ENCODE assay signal across 13 cellular contexts in the genomic region with DNA sequence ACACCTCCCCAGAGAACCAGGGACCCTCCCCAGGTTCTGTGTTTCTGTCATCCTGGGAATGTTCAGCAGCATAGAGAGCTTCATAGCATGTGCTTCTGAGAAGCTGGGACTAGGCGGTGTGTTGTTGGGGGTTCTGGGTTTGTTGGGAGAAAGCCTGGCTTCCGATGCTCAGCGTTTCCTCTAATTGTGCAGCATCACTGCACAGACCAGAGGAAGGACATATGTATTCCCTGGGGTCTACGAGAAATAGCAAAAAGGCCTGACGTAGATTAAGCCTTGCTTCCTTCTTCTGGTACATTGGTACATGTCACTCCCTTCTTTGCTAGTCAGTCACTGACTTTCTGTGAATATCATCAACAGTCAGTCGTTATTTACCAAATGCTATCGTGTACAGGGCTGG.
"Had no signal": no experiment of that assay in that cellular context is flagged by ENCODE, and none has a peak within 500 bp of the region (broad histone marks: within the 10 kb centered on the region; RNA-seq: fewer than 3 reads in every experiment).

No MANE protein-coding gene starts in this region.

- H3K4me3 Mint-ChIP-seq: activated CD4-positive, alpha-beta T cell treated with anti-CD3 and anti-CD28 coated beads, Interleukin-2, amount 10 ng/mL, durations not matched to agents 24 days and 14 days; activated naive CD4-positive, alpha-beta T cell treated with anti-CD3 and anti-CD28 coated beads, Interleukin-2, amount 50 U/mL, for 24 hours; endodermal cell; nephron had no signal

- H3K4me1 Mint-ChIP-seq: endodermal cell had no signal

- H3K36me3 ChIP-seq: brain microvascular endothelial cell, tibial nerve, WERI-Rb-1 had no signal

- H3K4me3 ChIP-seq: tibial nerve had no signal

- DNase-seq: activated CD4-positive, alpha-beta T cell treated with anti-CD3 and anti-CD28 coated beads, Interleukin-2, amount 10 ng/mL, durations not matched to agents 24 days and 14 days; amniotic stem cell; brain microvascular endothelial cell; cerebellar nuclear complex; endodermal cell; erythroblast; left colon; T-helper 1 cell; WERI-Rb-1 had no signal

- H3K27ac Mint-ChIP-seq: activated CD4-positive, alpha-beta T cell treated with anti-CD3 and anti-CD28 coated beads, Interleukin-2, amount 10 ng/mL, durations not matched to agents 24 days and 14 days; activated naive CD4-positive, alpha-beta T cell treated with anti-CD3 and anti-CD28 coated beads, Interleukin-2, amount 50 U/mL, for 24 hours; activated T-helper 2 cell treated with anti-CD3 and anti-CD28 coated beads, Interferon-gamma antibody, Interleukin-2, Interleukin-4, amounts not matched to agents 10 μg/mL and 5 μg/mL and 100 μg/mL, durations not matched to agents 14 hours and 24 hours and 36 hours; endodermal cell had no signal

- H3K4me1 ChIP-seq: tibial nerve had no signal

- ATAC-seq: left colon had no signal

- H3K27me3 ChIP-seq: brain microvascular endothelial cell, tibial nerve had no signal

- H3K27ac ChIP-seq: brain microvascular endothelial cell, tibial nerve, WERI-Rb-1 had no signal
